8 cellular contexts compared by ENCODE assay signal in genomic region chr22:36332623-36333331, GRCh38. TPM values are rescaled to one million over a fixed set of nuclear protein-coding genes. Genes with fewer than 3 reads are reported as not detected.
A peak's percentile ranks its signal among the peaks of the same experiment; 100 is the strongest.
DNase-seq lines count a peak whose midpoint lies in the region; ATAC-seq and TF ChIP-seq lines count a peak whose summit lies in the region.

No MANE protein-coding gene starts in this region.

- peaks cover 43% of the 10 kb centered on the region for H3K9me1 ChIP-seq in IMR-90 (ENCODE audit: insufficient read depth, low read length)

- H3K4ac ChIP-seq in IMR-90 (ENCODE audit: low read depth, low read length), result peak overlapping the region; percentile 99
- peak overlapping the region in 1 of 2 experiments; percentile 62 for H3K4ac ChIP-seq in mesenchymal stem cell (ENCODE audit: low read depth in 1 of 2, low read length in 2 of 2)

- peaks cover 93% of the 10 kb centered on the region for H3K4me1 Mint-ChIP-seq in T-helper 2 cell treated with Interferon-gamma antibody and Interleukin-4, amounts not matched to agents 5 μg/mL and 100 μg/mL, for 36 hours (ENCODE audit: low read depth)

- H3K79me2 ChIP-seq in mammary epithelial cell (ENCODE audit: insufficient read depth, low read length), result peaks cover 85% of the 10 kb centered on the region

- no CpG with 5 or more reads among the region's 13 CpGs for WGBS in IMR-90 (ENCODE audit: extremely low coverage in 2 of 2, insufficient read length in 1 of 2), 2 experiments
- WGBS in mammary epithelial cell (ENCODE audit: low coverage, missing lambda C conversion rate), result under 1% methylated on average over 13 of the region's 13 CpGs
- 5% methylated on average over 8 of the region's 13 CpGs for WGBS in mesenchymal stem cell
- 12 to 38% (median 15%) methylated on average over 13 of the region's 13 CpGs for WGBS in stomach, 5 donors

- H3K9me3 ChIP-seq in IMR-90 (ENCODE audit: control insufficient read depth, insufficient read depth, low read length) (no peaks in the 10 kb centered on the region), mammary epithelial cell (replicated peaks; ENCODE audit: insufficient read depth, low read length) (no peaks in the 10 kb centered on the region), mesenchymal stem cell (ENCODE audit: control insufficient read depth, low read length) (no peaks in the 10 kb centered on the region), stomach (no peaks in the 10 kb centered on the region)

- no peaks in the 10 kb centered on the region for H3K9me3 Mint-ChIP-seq in T-helper 2 cell treated with Interferon-gamma antibody and Interleukin-4, amounts not matched to agents 5 μg/mL and 100 μg/mL, for 36 hours

- peak overlapping the region; percentile 99 for H3K56ac ChIP-seq in IMR-90 (ENCODE audit: extremely low read depth, insufficient read depth, low read length)

- POLR2A ChIA-PET in IMR-90 (lab: Charles Lee; ENCODE audit: unreplicated experiment), result interaction anchor here (0.6 to 1.2 kb wide), 4 partner anchors 24 to 136 kb away, joined by 3 to 7 read pairs (median 3); partner anchors contain the start of gene MYH9

- peak overlapping the region; percentile 100 for H2BK5ac ChIP-seq in IMR-90 (ENCODE audit: low read depth, low read length, poor library complexity, severe bottlenecking)
- H2BK5ac ChIP-seq in mesenchymal stem cell (ENCODE audit: low read depth, low read length, poor library complexity, severe bottlenecking), result peak overlapping the region; percentile 12

- BruUV-seq in IMR-90 (replicated peaks; lab: Mats Ljungman, UMichigan) (no TSS peak), mammary epithelial cell (replicated peaks; lab: Mats Ljungman, UMichigan) (no TSS peak)

- in situ Hi-C loops in IMR-90 (cut with MboI; ENCODE audit: low sequenced_read_pairs) (no loop called here), mammary epithelial cell (cut with MboI; ENCODE audit: low sequenced_read_pairs in 2 of 2) (no loop called here)

- intact Hi-C loops in IMR-90 (cut with micrococcal nuclease) (no loop called here), mammary epithelial cell (cut with micrococcal nuclease) (loop anchor here (1.0 to 5.0 kb wide), 3 partner anchors 20 to 195 kb away; partner anchors contain the start of gene EIF3D), stomach (cut with DNase I; ENCODE audit: low total_unique reads) (no loop called here)

- H2AFZ ChIP-seq in IMR-90 (replicated peaks; ENCODE audit: low read length, poor library complexity), result peak overlapping the region; percentile 46
- no peak overlapping the region for H2AFZ ChIP-seq in mammary epithelial cell (ENCODE audit: low read depth, low read length)
- H2AFZ ChIP-seq in mesenchymal stem cell (ENCODE audit: low read depth, low read length), result no peak overlapping the region

- DNase-seq in CD1c-positive myeloid dendritic cell (ENCODE audit: extremely low spot score) (peak; percentile 78), IMR-90 (peak; percentile 83), mammary epithelial cell (peak; percentile 96), mesenchymal stem cell (peak; percentile 95), stomach (peak; percentile 73), D341Med (ENCODE audit: low spot score) (no peak)
- DNase-seq in T-helper 2 cell treated with Interferon-gamma antibody and Interleukin-4, amounts not matched to agents 5 μg/mL and 100 μg/mL, for 36 hours (ENCODE audit: low spot score), result peak; percentile 73

- H3K27me3 ChIP-seq in IMR-90 (ENCODE audit: control insufficient read depth, insufficient read depth, low read length) (no peaks in the 10 kb centered on the region), mammary epithelial cell (ENCODE audit: insufficient read depth, low read length) (no peaks in the 10 kb centered on the region), mesenchymal stem cell (ENCODE audit: control insufficient read depth in 1 of 2, insufficient read depth in 1 of 2, low read length in 2 of 2) (no peaks in the 10 kb centered on the region), stomach (no peaks in the 10 kb centered on the region)

- H3K79me1 ChIP-seq in IMR-90 (ENCODE audit: low read depth in 1 of 2, low read length in 2 of 2) (peaks cover 4 to 86% of the 10 kb centered on the region in 2 experiments; a peak in 2 of 4 replicates), mesenchymal stem cell (replicated peaks; ENCODE audit: low read length, poor library complexity, severe bottlenecking) (no peaks in the 10 kb centered on the region)

- no peak for TF ChIP-seq RAD21 in IMR-90 (IDR thresholded peaks at IDR 0.05; ENCODE audit: low read length)

- H3K36me3 ChIP-seq in IMR-90 (ENCODE audit: control insufficient read depth, insufficient read depth, low read length), result peaks cover 82% of the 10 kb centered on the region
- peaks cover 19% of the 10 kb centered on the region for H3K36me3 ChIP-seq in mammary epithelial cell (ENCODE audit: insufficient read depth, low read length)
- H3K36me3 ChIP-seq in mesenchymal stem cell (ENCODE audit: control insufficient read depth in 1 of 2, insufficient read depth in 2 of 2, low read depth in 1 of 2, low read length in 2 of 2), result peaks cover 60 to 76% of the 10 kb centered on the region in 2 experiments
- H3K36me3 ChIP-seq in stomach, result peaks cover 26 to 55% (median 44%) of the 10 kb centered on the region in 4 donors

- peak overlapping the region; percentile 67 for H3K9ac ChIP-seq in IMR-90 (ENCODE audit: low read depth, low read length)
- H3K9ac ChIP-seq in mammary epithelial cell (ENCODE audit: insufficient read depth, low read length), result peak overlapping the region; percentile 83
- H3K9ac ChIP-seq in mesenchymal stem cell (ENCODE audit: low read length), result peak overlapping the region; percentile 83

- H4K5ac ChIP-seq in IMR-90 (ENCODE audit: low read depth, low read length), result peak overlapping the region; percentile 70

- H3K4me1 ChIP-seq in IMR-90 (ENCODE audit: control insufficient read depth, insufficient read depth, low read length), result peaks cover 81% of the 10 kb centered on the region
- peaks cover 98% of the 10 kb centered on the region for H3K4me1 ChIP-seq in mammary epithelial cell (ENCODE audit: insufficient read depth, low read length)
- peaks cover 78% of the 10 kb centered on the region for H3K4me1 ChIP-seq in mesenchymal stem cell (ENCODE audit: control insufficient read depth, insufficient read depth, low read depth, low read length)
- peaks cover 97 to 100% (median 100%) of the 10 kb centered on the region in 4 donors for H3K4me1 ChIP-seq in stomach

- peak overlapping the region; percentile 100 for H3K27ac Mint-ChIP-seq in T-helper 2 cell treated with Interferon-gamma antibody and Interleukin-4, amounts not matched to agents 5 μg/mL and 100 μg/mL, for 36 hours

- ATAC-seq in IMR-90 (ENCODE audit: low read depth) (no peak), GM21619 (IDR thresholded peaks at IDR 0.05; ENCODE audit: unreplicated experiment) (no peak)

- H4K20me1 ChIP-seq in IMR-90 (ENCODE audit: insufficient read depth, low read length) (peaks cover 84% of the 10 kb centered on the region), mammary epithelial cell (ENCODE audit: insufficient read depth, low read length) (no peaks in the 10 kb centered on the region)

- H3K14ac ChIP-seq in IMR-90 (replicated peaks; ENCODE audit: low read depth, low read length) (peak overlapping the region; percentile 99), mesenchymal stem cell (ENCODE audit: low read length in 2 of 2) (no peak overlapping the region)

- H3K27me3 Mint-ChIP-seq in T-helper 2 cell treated with Interferon-gamma antibody and Interleukin-4, amounts not matched to agents 5 μg/mL and 100 μg/mL, for 36 hours (ENCODE audit: low read depth), result no peaks in the 10 kb centered on the region

- peak overlapping the region; percentile 100 for H4K91ac ChIP-seq in IMR-90 (ENCODE audit: insufficient read depth, low read depth, low read length)
- peak overlapping the region; percentile 18 for H4K91ac ChIP-seq in mesenchymal stem cell (ENCODE audit: low read length)

- TF ChIP-seq POLR2A in IMR-90 (IDR thresholded peaks at IDR 0.05; ENCODE audit: low read depth, low read length) (no peak), stomach (IDR thresholded peaks at IDR 0.05) (no peak)

- H3K4me2 ChIP-seq in IMR-90 (ENCODE audit: low read depth, low read length) (no peak overlapping the region; the same call in 1 of the 2 replicates), mammary epithelial cell (ENCODE audit: insufficient read depth, low read depth, low read length) (peak overlapping the region; percentile 61), mesenchymal stem cell (ENCODE audit: low read length, poor library complexity, severe bottlenecking) (no peak overlapping the region)

- peak overlapping the region in 1 of 2 experiments; percentile 29 for H2BK12ac ChIP-seq in mesenchymal stem cell (ENCODE audit: low read length in 2 of 2)

- H3K18ac ChIP-seq in IMR-90 (ENCODE audit: low read depth, low read length), result peak overlapping the region; percentile 70
- peak overlapping the region; percentile 16 to 58 for H3K18ac ChIP-seq in mesenchymal stem cell (ENCODE audit: low read depth in 1 of 2, low read length in 2 of 2)

- H2BK20ac ChIP-seq in IMR-90 (ENCODE audit: low read depth, low read length), result peak overlapping the region; percentile 97

- H2BK120ac ChIP-seq in IMR-90 (ENCODE audit: low read depth, low read length) (peak overlapping the region; percentile 97), mesenchymal stem cell (ENCODE audit: low read depth, low read length) (no peak overlapping the region)

- H3K4me3 ChIP-seq in IMR-90 (ENCODE audit: insufficient read depth, low read depth, low read length), result no peak overlapping the region
- no peak overlapping the region for H3K4me3 ChIP-seq in mammary epithelial cell (replicated peaks in 1 of 3; ENCODE audit: insufficient read depth in 1 of 3, low read depth in 2 of 3, low read length in 3 of 3)
- no peak overlapping the region for H3K4me3 ChIP-seq in mesenchymal stem cell (ENCODE audit: insufficient read depth in 1 of 2, low read depth in 1 of 2, low read length in 2 of 2)
- no peak overlapping the region for H3K4me3 ChIP-seq in stomach

- peak overlapping the region; percentile 97 for H3K4me3 Mint-ChIP-seq in T-helper 2 cell treated with Interferon-gamma antibody and Interleukin-4, amounts not matched to agents 5 μg/mL and 100 μg/mL, for 36 hours

- peaks cover 93% of the 10 kb centered on the region for H3K36me3 Mint-ChIP-seq in T-helper 2 cell treated with Interferon-gamma antibody and Interleukin-4, amounts not matched to agents 5 μg/mL and 100 μg/mL, for 36 hours (ENCODE audit: low read depth)

- H3K27ac ChIP-seq in IMR-90 (ENCODE audit: insufficient read depth, low read length) (peak overlapping the region; percentile 87), mammary epithelial cell (ENCODE audit: insufficient read depth, low read depth, low read length) (peak overlapping the region; percentile 99), mesenchymal stem cell (ENCODE audit: low read length, poor library complexity, severe bottlenecking) (peak overlapping the region; percentile 99), stomach (peak overlapping the region; percentile 90 to 100 (median 95))

- CTCF ChIA-PET in IMR-90 (lab: Yijun Ruan, JAX), result no interaction called here
- CTCF ChIA-PET in mammary epithelial cell (lab: Charles Lee; ENCODE audit: low non-redundant PET), result interaction anchor here (0.5 to 1.0 kb wide), 2 partner anchors 138 to 152 kb away, joined by 5 read pairs; no protein-coding TSS in a partner anchor

- H2AK5ac ChIP-seq in IMR-90 (ENCODE audit: low read depth, low read length) (peak overlapping the region; percentile 100), mesenchymal stem cell (ENCODE audit: low read length, severe bottlenecking) (peak overlapping the region; percentile 53)

- dilution Hi-C loops in IMR-90 (cut with HindIII; ENCODE audit: low sequenced_read_pairs, unreplicated experiment) (no loop called here), mammary epithelial cell (cut with HindIII; ENCODE audit: low sequenced_read_pairs) (loop anchor here (5.0 kb wide), 1 partner anchor 35 kb away; no protein-coding TSS in a partner anchor)

- TF ChIP-seq CTCF in IMR-90 (conservative IDR thresholded peaks at IDR 0.05; ENCODE audit: low read depth, low read length) (no peak), mammary epithelial cell (conservative IDR thresholded peaks at IDR 0.05 in 1 of 2, IDR thresholded peaks at IDR 0.05 in 1 of 2; ENCODE audit: extremely low read depth in 1 of 2, insufficient read depth in 1 of 2, low read depth in 1 of 2, low read length in 2 of 2) (no peak), stomach (IDR thresholded peaks at IDR 0.05) (no peak)

- no peak for TF ChIP-seq EP300 in stomach (IDR thresholded peaks at IDR 0.05)

- peak overlapping the region; percentile 2 for H2AK9ac ChIP-seq in IMR-90 (replicated peaks; ENCODE audit: low read depth, low read length, poor library complexity)

- H3K23ac ChIP-seq in IMR-90 (ENCODE audit: low read depth, low read length), result peak overlapping the region; percentile 99
- no peak overlapping the region for H3K23ac ChIP-seq in mesenchymal stem cell (ENCODE audit: low read length in 2 of 2)

- H4K8ac ChIP-seq in IMR-90 (ENCODE audit: low read depth in 2 of 2, low read length in 2 of 2), result peak overlapping the region; percentile 86 to 100
- H4K8ac ChIP-seq in mesenchymal stem cell (ENCODE audit: low read length), result peak overlapping the region; percentile 20

- H2BK15ac ChIP-seq in IMR-90 (ENCODE audit: low read depth, low read length) (peak overlapping the region; percentile 62), mesenchymal stem cell (ENCODE audit: low read depth, poor library complexity, severe bottlenecking) (no peak overlapping the region)

RNA-seq across cellular contexts. Expression of gene MYH9, which starts 55.0 kb away (rescaled TPM):
- total RNA-seq in IMR-90 (2012; rRNA removed) (554 and 783 TPM in 2 replicates), mammary epithelial cell (1,000 to 10,000 TPM; 1,183 to 1,246 TPM), stomach (100 to 1,000 TPM; 155 to 620 (median 272) TPM)
- polyA plus RNA-seq in IMR-90 (2012; rRNA removed) (475 and 507 TPM in 2 replicates), mammary epithelial cell (295 TPM), stomach (10 to 100 TPM; 46.7 to 79.3 (median 54.3) TPM)
- 197 and 382 TPM in 2 replicates for polyA plus RNA-seq in IMR-90 (2012; cell fraction: cytosol; rRNA removed)
- 449 and 493 TPM in 2 replicates for polyA plus RNA-seq in IMR-90 (2012; cell fraction: nucleus; rRNA removed; ENCODE audit: low replicate concordance)
- polyA minus RNA-seq in mammary epithelial cell, result 996 TPM
- polyA plus RNA-seq in mesenchymal stem cell (2013, experiment 1 of 2), result 369 TPM
- polyA plus RNA-seq in mesenchymal stem cell (2013, experiment 2 of 2), result 336 TPM
